10 cellular contexts compared by ENCODE assay signal in the genomic region with DNA sequence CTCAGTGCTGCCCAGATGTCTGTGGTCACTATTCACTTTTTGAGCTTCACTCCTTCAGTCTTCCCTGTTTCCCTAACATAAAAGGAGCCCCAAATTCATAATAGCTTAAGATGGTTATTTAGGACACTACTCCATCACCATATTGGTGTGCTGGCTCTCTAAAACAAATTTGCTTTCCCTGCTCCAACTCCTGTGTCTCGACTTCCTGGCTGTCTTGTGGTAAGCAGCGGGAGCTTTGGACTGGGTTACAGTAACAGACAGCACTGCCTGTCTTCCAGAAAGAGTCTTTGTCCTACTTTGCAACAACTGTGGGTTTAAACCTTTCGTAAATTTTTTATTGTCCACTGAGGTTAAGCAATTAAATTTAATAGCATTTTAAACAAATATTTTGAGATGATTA.
"Had no signal": no experiment of that assay in that cellular context is flagged by ENCODE, and none has a peak within 500 bp of the region (broad histone marks: within the 10 kb centered on the region; RNA-seq: fewer than 3 reads in every experiment).

No MANE protein-coding gene starts in this region.

- H3K27ac ChIP-seq: parathyroid adenoma, right atrium auricular region had no signal

- FAIRE-seq: small intestine, urothelium cell line had no signal

- H3K36me3 ChIP-seq: right atrium auricular region had no signal

- DNase-seq: activated CD4-positive, alpha-beta T cell treated with anti-CD3 and anti-CD28 coated beads for 4 hours; activated CD8-positive, alpha-beta memory T cell treated with anti-CD3 and anti-CD28 coated beads, Interleukin-2, amount 50 U/mL, for 4 hours; activated CD8-positive, alpha-beta T cell treated with anti-CD3 and anti-CD28 coated beads for 36 hours; activated naive CD4-positive, alpha-beta T cell treated with anti-CD3 and anti-CD28 coated beads for 36 hours; effector memory CD8-positive, alpha-beta T cell; small intestine; T1000 had no signal

- H3K4me3 ChIP-seq: right atrium auricular region had no signal

- H3K9me3 ChIP-seq: right atrium auricular region had no signal

- H3K4me1 ChIP-seq: parathyroid adenoma, right atrium auricular region had no signal

- H3K27me3 ChIP-seq: right atrium auricular region had no signal
